ENCODE assay signal across 1 cellular context in genomic region chr16:87485792-87486191, GRCh38.
TF ChIP-seq lines count a peak whose summit lies in the region.

No MANE protein-coding gene starts in this region.

TF ChIP-seq in endothelial cell of umbilical vein, 7 proteins besides CTCF, POLR2A, EP300 and RAD21:
- peak; percentile 61 for TF ChIP-seq GATA2 (IDR thresholded peaks at IDR 0.05; ENCODE audit: insufficient read depth, insufficient read length, low read depth, low read length)
- peak; percentile 5 for TF ChIP-seq JUN (IDR thresholded peaks at IDR 0.05; ENCODE audit: borderline replicate concordance, insufficient read depth, insufficient read length, low read depth)
